1 cellular context compared by ENCODE assay signal in genomic region chr4:2468464-2469191, GRCh38.
A peak's percentile ranks its signal among the peaks of the same experiment; 100 is the strongest.
TF ChIP-seq lines count a peak whose summit lies in the region.

TSS of gene RNF4 (plus strand) at chr4:2469106. CDS start at chr4:2490494, 21,388 bp downstream.

TF ChIP-seq in K562, 482 proteins besides CTCF, POLR2A, EP300 and RAD21 (continued from another document and continues in another):
- TF ChIP-seq CEBPZ (IDR thresholded peaks at IDR 0.05; ENCODE audit: borderline replicate concordance, low read depth, low read length) (peak; percentile 51; the same call in 1 of the 2 replicates), SMARCA4 (IDR thresholded peaks at IDR 0.05) (no peak), ZNF184 (CRISPR knock-in tag; IDR thresholded peaks at IDR 0.05) (no peak), SREBF2 (CRISPR knock-in tag; IDR thresholded peaks at IDR 0.05) (no peak), FOXJ2 (tag; IDR thresholded peaks at IDR 0.05) (no peak), ETV1 (tag; conservative IDR thresholded peaks at IDR 0.05; ENCODE audit: low read depth) (peak; percentile 36), FOXM1 (IDR thresholded peaks at IDR 0.05; ENCODE audit: low read depth) (peak; percentile 93), FOXM1 (CRISPR knock-in tag; IDR thresholded peaks at IDR 0.05; ENCODE audit: low read depth) (no peak), ZNF717 (CRISPR knock-in tag; IDR thresholded peaks at IDR 0.05) (no peak), REST (CRISPR knock-in tag; IDR thresholded peaks at IDR 0.05; ENCODE audit: low read depth) (0 out of 2 replicates have a peak, but pooled peaks have one; percentile 31), MEF2D (tag; conservative IDR thresholded peaks at IDR 0.05; ENCODE audit: low read depth) (no peak), ZBTB40 (IDR thresholded peaks at IDR 0.05) (peak; percentile 94), ZBTB40 (CRISPR knock-in tag; IDR thresholded peaks at IDR 0.05) (no peak), MCM2 (IDR thresholded peaks at IDR 0.05; ENCODE audit: low read depth) (no peak), E2F1 (CRISPR knock-in tag; IDR thresholded peaks at IDR 0.05) (peak; percentile 36), HDAC8 (tag; IDR thresholded peaks at IDR 0.05) (0 out of 2 replicates have a peak, but pooled peaks have one; percentile 42), CREM (IDR thresholded peaks at IDR 0.05; ENCODE audit: low read depth) (peak; percentile 70), CHAMP1 (IDR thresholded peaks at IDR 0.05) (no peak), HINFP (tag; conservative IDR thresholded peaks at IDR 0.05; ENCODE audit: low read depth) (no peak), POLR2B (IDR thresholded peaks at IDR 0.05; ENCODE audit: low read depth, partially characterized antibody) (peak; percentile 66), CC2D1A (IDR thresholded peaks at IDR 0.05) (no peak), HNRNPK (IDR thresholded peaks at IDR 0.05; ENCODE audit: low read depth, low read length, poor library complexity, severe bottlenecking) (no peak), PURB (CRISPR knock-in tag; IDR thresholded peaks at IDR 0.05; ENCODE audit: low read depth) (no peak), DDX20 (tag; IDR thresholded peaks at IDR 0.05; ENCODE audit: low read depth) (no peak), HDAC2 (IDR thresholded peaks at IDR 0.05) (no peak; the same call in 1 of the 2 replicates), PHF20 (IDR thresholded peaks at IDR 0.05; ENCODE audit: partially characterized antibody) (peak; percentile 11), ZNF77 (CRISPR knock-in tag; IDR thresholded peaks at IDR 0.05) (no peak), SRSF1 (IDR thresholded peaks at IDR 0.05; ENCODE audit: low read depth, low read length) (no peak), THRB (CRISPR knock-in tag; conservative IDR thresholded peaks at IDR 0.05) (no peak), GMEB1 (CRISPR knock-in tag; IDR thresholded peaks at IDR 0.05) (no peak)
